Comparison of ENCODE assay signal across 9 cellular contexts in genomic region chr14:36662258-36662542, GRCh38. TPM values are rescaled to one million over a fixed set of nuclear protein-coding genes. Genes with fewer than 3 reads are reported as not detected.
DNase-seq lines count a peak whose midpoint lies in the region; ATAC-seq and TF ChIP-seq lines count a peak whose summit lies in the region.
"Had no signal": no experiment of that assay in that cellular context is flagged by ENCODE, and none has a peak within 500 bp of the region (broad histone marks: within the 10 kb centered on the region; RNA-seq: fewer than 3 reads in every experiment).

No MANE protein-coding gene starts in this region.

- no peak for ATAC-seq in GM19452 (IDR thresholded peaks at IDR 0.05; ENCODE audit: unreplicated experiment)

- no peak for DNase-seq in RWPE1 (ENCODE audit: low spot score)
- DNase-seq in foreskin fibroblast = no peak
- DNase-seq in skeletal muscle cell (ENCODE audit: low read depth) = no peak
- DNase-seq in dermis blood vessel endothelial cell = no peak
- no peak for DNase-seq in stimulated activated CD4-positive, alpha-beta T cell treated with anti-CD3 and anti-CD28 coated beads, Interleukin-2, amount 100 ng/mL, for 24 hours
- DNase-seq in NCI-H187 (lab: John Stamatoyannopoulos, UW) = no peak
- DNase-seq: effector CD8-positive, alpha-beta T cell had no signal

- POLR2A ChIA-PET in RWPE1 (lab: Yijun Ruan, JAX; ENCODE audit: low non-redundant PET) = no interaction called here

- CTCF ChIA-PET in RWPE1 (lab: Yijun Ruan, JAX) = interaction anchor here (0.6 to 1.5 kb wide), 6 partner anchors 15 to 534 kb away, joined by 3 to 5 read pairs (median 3); no protein-coding TSS in a partner anchor

- H3K27ac ChIP-seq in RWPE1 = peak overlapping the region; percentile 72

- TF ChIP-seq CTCF in RWPE1 (conservative IDR thresholded peaks at IDR 0.05; ENCODE audit: low read depth) = no peak
- no peak for TF ChIP-seq CTCF in foreskin fibroblast (IDR thresholded peaks at IDR 0.05; ENCODE audit: low read depth, low read length)

- H3K4me3 ChIP-seq in GM08714 (ENCODE audit: low read length) = peak overlapping the region; percentile 22
- H3K4me3 ChIP-seq in foreskin fibroblast (ENCODE audit: low read depth in 1 of 2, low read length in 2 of 2) = peak overlapping the region; percentile 15 to 49
- peak overlapping the region; percentile 52 for H3K4me3 ChIP-seq in skeletal muscle cell (ENCODE audit: low read depth, low read length)

RNA-seq across cellular contexts. Expression of gene PAX9, which starts 0.5 kb away (rescaled TPM):
- total RNA-seq in dermis blood vessel endothelial cell = 0.37 TPM in 1 of 2 replicates, not detected in the other
